In genomic region chr16:65964752-65965151, GRCh38 we compare ENCODE assay signal across 25 cellular contexts.
"Had no signal": no experiment of that assay in that cellular context is flagged by ENCODE, and none has a peak within 500 bp of the region (broad histone marks: within the 10 kb centered on the region; RNA-seq: fewer than 3 reads in every experiment).

No MANE protein-coding gene starts in this region.

- H3K27ac ChIP-seq: esophagus muscularis mucosa, gastrocnemius medialis, skin epidermis, tibial artery had no signal

- H3K27me3 ChIP-seq: esophagus muscularis mucosa, gastrocnemius medialis, right lobe of liver, tibial artery had no signal

- H3K27me3 Mint-ChIP-seq: activated CD4-positive, alpha-beta T cell treated with anti-CD3 and anti-CD28 coated beads, Interleukin-2, amount 10 ng/mL, durations not matched to agents 7 days and 5 days; stimulated activated naive CD8-positive, alpha-beta T cell treated with anti-CD3 and anti-CD28 coated beads, Interleukin-15, Interleukin-2, amounts not matched to agents 100 ng/mL and 50 ng/mL, for 24 hours had no signal

- H3K9me3 ChIP-seq: esophagus muscularis mucosa, gastrocnemius medialis, right lobe of liver, tibial artery had no signal

- ATAC-seq: activated CD8-positive, alpha-beta T cell treated with anti-CD3 and anti-CD28 coated beads, Interleukin-2, amount 10 ng/mL, durations not matched to agents 7 days and 5 days; effector memory CD8-positive, alpha-beta T cell; gastrocnemius medialis; left ventricle myocardium superior had no signal

- H3K4me3 ChIP-seq: esophagus muscularis mucosa, gastrocnemius medialis, right lobe of liver, skin epidermis, tibial artery had no signal

- H3K4me1 Mint-ChIP-seq: activated CD4-positive, alpha-beta T cell treated with anti-CD3 and anti-CD28 coated beads, Interleukin-2, amount 10 ng/mL, durations not matched to agents 7 days and 5 days; activated naive CD4-positive, alpha-beta T cell treated with anti-CD3 and anti-CD28 coated beads, Interleukin-2, amount 50 U/mL, for 24 hours; brain had no signal

- H3K36me3 ChIP-seq: esophagus muscularis mucosa, gastrocnemius medialis, right lobe of liver, tibial artery had no signal

- H3K4me1 ChIP-seq: esophagus muscularis mucosa, gastrocnemius medialis, tibial artery had no signal

- DNase-seq: activated CD4-positive, alpha-beta T cell treated with anti-CD3 and anti-CD28 coated beads, Interleukin-2, amount 10 ng/mL, durations not matched to agents 7 days and 5 days; activated CD4-positive, CD25-positive, alpha-beta regulatory T cell treated with anti-CD3 and anti-CD28 coated beads, Interleukin-2, amount 50 U/mL, for 72 hours; activated CD8-positive, alpha-beta T cell treated with anti-CD3 and anti-CD28 coated beads, Interleukin-2, amount 10 ng/mL, durations not matched to agents 7 days and 5 days; activated gamma-delta T cell; anterior cingulate cortex; caudate nucleus; effector memory CD8-positive, alpha-beta T cell; gastrocnemius medialis; hypothalamus; left ventricle myocardium superior; mammary epithelial cell; occipital lobe; stimulated activated CD4-positive, alpha-beta T cell treated with anti-CD3 and anti-CD28 coated beads, Interleukin-1b, Interleukin-23, amount 100 ng/mL, for 48 hours; substantia nigra; T1000; tibial artery had no signal

- H3K4me3 Mint-ChIP-seq: activated CD4-positive, alpha-beta T cell treated with anti-CD3 and anti-CD28 coated beads, Interleukin-2, amount 10 ng/mL, durations not matched to agents 7 days and 5 days; activated CD8-positive, alpha-beta T cell treated with anti-CD3 and anti-CD28 coated beads, Interleukin-2, amount 10 ng/mL, durations not matched to agents 7 days and 5 days; activated naive CD4-positive, alpha-beta T cell treated with anti-CD3 and anti-CD28 coated beads, Interleukin-2, amount 50 U/mL, for 24 hours; activated T-helper 1 cell treated with anti-CD3 and anti-CD28 coated beads, Interleukin-12 subunit alpha, Interleukin-12 subunit beta, Interleukin-2, Interleukin-4 antibody, amounts not matched to agents 30 ng/mL and 10 ng/mL and 1 ng/mL, durations not matched to agents 14 hours and 24 hours and 36 hours; brain; effector memory CD8-positive, alpha-beta T cell; nephron; stimulated activated naive CD8-positive, alpha-beta T cell treated with anti-CD3 and anti-CD28 coated beads, Interleukin-15, Interleukin-2, amounts not matched to agents 100 ng/mL and 50 ng/mL, for 24 hours; T-helper 1 cell treated with Interleukin-12 subunit alpha and Interleukin-12 subunit beta and Interleukin-4 antibody, amounts not matched to agents 30 μg/mL and 1 μg/mL, for 36 hours had no signal

- H3K27ac Mint-ChIP-seq: activated CD4-positive, alpha-beta T cell treated with anti-CD3 and anti-CD28 coated beads, Interleukin-2, amount 10 ng/mL, durations not matched to agents 7 days and 5 days; activated CD8-positive, alpha-beta T cell treated with anti-CD3 and anti-CD28 coated beads, Interleukin-2, amount 10 ng/mL, durations not matched to agents 7 days and 5 days; activated naive CD4-positive, alpha-beta T cell treated with anti-CD3 and anti-CD28 coated beads, Interleukin-2, amount 50 U/mL, for 24 hours; activated T-helper 1 cell treated with anti-CD3 and anti-CD28 coated beads, Interleukin-12 subunit alpha, Interleukin-12 subunit beta, Interleukin-2, Interleukin-4 antibody, amounts not matched to agents 30 ng/mL and 10 ng/mL and 1 ng/mL, durations not matched to agents 14 hours and 24 hours and 36 hours; brain; effector memory CD8-positive, alpha-beta T cell; stimulated activated naive CD8-positive, alpha-beta T cell treated with anti-CD3 and anti-CD28 coated beads, Interleukin-15, Interleukin-2, amounts not matched to agents 100 ng/mL and 50 ng/mL, for 24 hours; T-helper 1 cell treated with Interleukin-12 subunit alpha and Interleukin-12 subunit beta and Interleukin-4 antibody, amounts not matched to agents 30 μg/mL and 1 μg/mL, for 36 hours had no signal

- H3K36me3 Mint-ChIP-seq: activated naive CD4-positive, alpha-beta T cell treated with anti-CD3 and anti-CD28 coated beads, Interleukin-2, amount 50 U/mL, for 24 hours; brain had no signal

- H3K9me3 Mint-ChIP-seq: activated CD4-positive, alpha-beta T cell treated with anti-CD3 and anti-CD28 coated beads, Interleukin-2, amount 10 ng/mL, durations not matched to agents 7 days and 5 days; activated naive CD4-positive, alpha-beta T cell treated with anti-CD3 and anti-CD28 coated beads, Interleukin-2, amount 50 U/mL, for 24 hours; activated T-helper 1 cell treated with anti-CD3 and anti-CD28 coated beads, Interleukin-12 subunit alpha, Interleukin-12 subunit beta, Interleukin-2, Interleukin-4 antibody, amounts not matched to agents 30 ng/mL and 10 ng/mL and 1 ng/mL, durations not matched to agents 14 hours and 24 hours and 36 hours; nephron; stimulated activated naive CD8-positive, alpha-beta T cell treated with anti-CD3 and anti-CD28 coated beads, Interleukin-15, Interleukin-2, amounts not matched to agents 100 ng/mL and 50 ng/mL, for 24 hours; T-helper 1 cell treated with Interleukin-12 subunit alpha and Interleukin-12 subunit beta and Interleukin-4 antibody, amounts not matched to agents 30 μg/mL and 1 μg/mL, for 36 hours had no signal
